1 cellular context compared by ENCODE assay signal in genomic region chr15:60635507-60636352, GRCh38.
TF ChIP-seq lines count a peak whose summit lies in the region.

No MANE protein-coding gene starts in this region.

TF ChIP-seq in SK-N-SH, 30 proteins besides CTCF, POLR2A, EP300 and RAD21 (continued from another document):
- TF ChIP-seq FOXM1 (IDR thresholded peaks at IDR 0.05; ENCODE audit: low read depth), result no peak
- TF ChIP-seq, protein P1, sequence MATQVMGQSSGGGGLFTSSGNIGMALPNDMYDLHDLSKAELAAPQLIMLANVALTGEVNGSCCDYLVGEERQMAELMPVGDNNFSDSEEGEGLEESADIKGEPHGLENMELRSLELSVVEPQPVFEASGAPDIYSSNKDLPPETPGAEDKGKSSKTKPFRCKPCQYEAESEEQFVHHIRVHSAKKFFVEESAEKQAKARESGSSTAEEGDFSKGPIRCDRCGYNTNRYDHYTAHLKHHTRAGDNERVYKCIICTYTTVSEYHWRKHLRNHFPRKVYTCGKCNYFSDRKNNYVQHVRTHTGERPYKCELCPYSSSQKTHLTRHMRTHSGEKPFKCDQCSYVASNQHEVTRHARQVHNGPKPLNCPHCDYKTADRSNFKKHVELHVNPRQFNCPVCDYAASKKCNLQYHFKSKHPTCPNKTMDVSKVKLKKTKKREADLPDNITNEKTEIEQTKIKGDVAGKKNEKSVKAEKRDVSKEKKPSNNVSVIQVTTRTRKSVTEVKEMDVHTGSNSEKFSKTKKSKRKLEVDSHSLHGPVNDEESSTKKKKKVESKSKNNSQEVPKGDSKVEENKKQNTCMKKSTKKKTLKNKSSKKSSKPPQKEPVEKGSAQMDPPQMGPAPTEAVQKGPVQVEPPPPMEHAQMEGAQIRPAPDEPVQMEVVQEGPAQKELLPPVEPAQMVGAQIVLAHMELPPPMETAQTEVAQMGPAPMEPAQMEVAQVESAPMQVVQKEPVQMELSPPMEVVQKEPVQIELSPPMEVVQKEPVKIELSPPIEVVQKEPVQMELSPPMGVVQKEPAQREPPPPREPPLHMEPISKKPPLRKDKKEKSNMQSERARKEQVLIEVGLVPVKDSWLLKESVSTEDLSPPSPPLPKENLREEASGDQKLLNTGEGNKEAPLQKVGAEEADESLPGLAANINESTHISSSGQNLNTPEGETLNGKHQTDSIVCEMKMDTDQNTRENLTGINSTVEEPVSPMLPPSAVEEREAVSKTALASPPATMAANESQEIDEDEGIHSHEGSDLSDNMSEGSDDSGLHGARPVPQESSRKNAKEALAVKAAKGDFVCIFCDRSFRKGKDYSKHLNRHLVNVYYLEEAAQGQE (IDR thresholded peaks at IDR 0.05; ENCODE audit: low read depth, low read length), result no peak
- no peak for TF ChIP-seq NFIC (IDR thresholded peaks at IDR 0.05; ENCODE audit: borderline replicate concordance)
